In the genomic region with DNA sequence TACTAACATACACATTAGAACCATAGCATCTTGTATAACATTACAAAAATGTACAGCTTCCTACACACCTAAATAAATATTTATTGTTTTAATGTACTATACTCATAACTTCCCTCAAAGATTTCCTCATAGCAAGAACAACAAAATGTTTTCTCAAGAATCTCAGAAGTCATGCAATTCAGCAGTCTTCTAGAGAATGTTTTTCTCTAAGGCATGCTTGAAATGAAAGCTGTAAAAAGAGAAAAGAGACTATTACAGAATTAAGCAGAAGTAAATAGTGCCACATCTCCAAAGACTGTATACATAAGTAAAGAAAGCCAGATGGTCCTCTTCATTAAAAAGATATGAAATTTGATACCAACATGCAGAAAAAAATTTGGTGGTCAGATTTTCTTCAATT, we compare ENCODE assay signal across 27 cellular contexts.
"Had no signal": no experiment of that assay in that cellular context is flagged by ENCODE, and none has a peak within 500 bp of the region (broad histone marks: within the 10 kb centered on the region; RNA-seq: fewer than 3 reads in every experiment).

No MANE protein-coding gene starts in this region.

- H3K27ac ChIP-seq: colonic mucosa, esophagus squamous epithelium, foreskin keratinocyte, gastroesophageal sphincter, heart left ventricle, ovary, psoas muscle, sigmoid colon, thoracic aorta, transverse colon, upper lobe of right lung, uterus had no signal

- FAIRE-seq: endometrium had no signal

- DNase-seq: colonic mucosa; effector memory CD8-positive, alpha-beta T cell; erythroblast; esophagus squamous epithelium; foreskin keratinocyte; heart left ventricle; hippocampal formation; islet precursor cell; kidney glomerular epithelial cell; left ventricle myocardium superior; natural killer cell; occipital lobe; ovary; posterior cingulate gyrus; psoas muscle; right cardiac atrium; sigmoid colon; stimulated activated CD4-positive, alpha-beta T cell treated with anti-CD3 and anti-CD28 coated beads, Interleukin-4, amount 100 ng/mL, for 4 hours; stimulated activated naive CD8-positive, alpha-beta T cell treated with anti-CD3 and anti-CD28 coated beads, Interleukin-15, Interleukin-2, amounts not matched to agents 100 U/mL and 50 U/mL, for 24 hours; transverse colon; upper lobe of right lung; uterus had no signal

- H3K27me3 ChIP-seq: colonic mucosa, esophagus squamous epithelium, foreskin keratinocyte, gastroesophageal sphincter, heart left ventricle, ovary, sigmoid colon, transverse colon, upper lobe of right lung, uterus had no signal

- H3K9me3 ChIP-seq: colonic mucosa, esophagus squamous epithelium, gastroesophageal sphincter, heart left ventricle, ovary, psoas muscle, sigmoid colon, thoracic aorta, transverse colon, upper lobe of right lung, uterus had no signal

- H3K4me1 ChIP-seq: colonic mucosa, esophagus squamous epithelium, heart left ventricle, psoas muscle, sigmoid colon, transverse colon, upper lobe of right lung, uterus had no signal

- H3K36me3 ChIP-seq: colonic mucosa, esophagus squamous epithelium, gastroesophageal sphincter, heart left ventricle, ovary, sigmoid colon, thoracic aorta, transverse colon, upper lobe of right lung, uterus had no signal

- ATAC-seq: effector memory CD8-positive, alpha-beta T cell; foreskin keratinocyte; gastroesophageal sphincter; heart left ventricle; left ventricle myocardium superior; natural killer cell; psoas muscle; right cardiac atrium; stimulated activated memory B cell treated with anti-CD40 and anti-IgM and Interleukin-4, amounts not matched to agents 10 μg/mL and 1 μg/mL and 100 μg/mL, for 72 hours; stimulated activated naive CD8-positive, alpha-beta T cell treated with anti-CD3 and anti-CD28 coated beads, Interleukin-15, Interleukin-2, amounts not matched to agents 100 U/mL and 50 U/mL, for 24 hours; upper lobe of right lung had no signal

- H3K4me3 ChIP-seq: colonic mucosa, esophagus squamous epithelium, gastroesophageal sphincter, heart left ventricle, lung, ovary, psoas muscle, sigmoid colon, thoracic aorta, transverse colon, upper lobe of right lung, uterus had no signal
